Comparison of ENCODE assay signal across 8 cellular contexts in the genomic region with DNA sequence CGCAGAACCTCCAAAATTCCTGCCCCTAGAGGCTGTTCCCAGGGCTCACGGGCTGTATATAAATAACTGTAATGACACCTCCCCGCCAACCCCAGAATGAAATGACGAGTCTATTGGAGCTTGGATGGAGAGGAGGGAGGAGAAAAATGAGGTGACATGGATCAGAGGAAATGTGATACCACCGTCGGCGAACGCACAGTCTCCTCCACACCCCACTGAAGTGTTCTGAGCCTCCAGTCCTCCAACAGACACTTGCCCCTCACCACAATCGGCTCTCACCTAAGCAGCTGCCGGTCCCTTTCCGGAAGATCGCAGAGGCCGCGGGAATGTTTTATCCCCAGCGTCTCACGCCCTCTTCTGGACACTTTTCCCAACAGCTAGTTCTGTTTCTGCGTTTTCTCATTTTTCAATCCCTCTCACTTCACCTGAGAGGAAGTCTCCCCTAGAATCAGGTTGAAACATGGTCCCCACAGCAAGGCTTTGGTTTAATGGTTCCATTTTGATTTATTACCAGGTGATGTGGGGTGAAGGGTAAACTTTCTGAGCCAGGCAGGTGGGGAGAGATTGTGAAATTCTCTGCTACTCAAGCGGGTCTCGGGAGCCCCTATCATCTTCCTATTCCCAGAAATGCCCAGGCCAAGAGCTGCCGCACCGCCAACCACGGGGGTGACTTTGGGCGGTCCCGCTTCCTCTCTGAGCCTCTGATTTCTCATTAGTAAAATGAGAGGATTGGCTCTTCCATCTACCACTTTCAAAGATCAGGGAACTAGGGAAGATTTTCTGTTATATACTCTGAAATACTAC. TPM values are rescaled to one million over a fixed set of nuclear protein-coding genes. Genes with fewer than 3 reads are reported as not detected.
DNase-seq lines count a peak whose midpoint lies in the region; ATAC-seq and TF ChIP-seq lines count a peak whose summit lies in the region.

No MANE protein-coding gene starts in this region.

- no peak overlapping the region for H3K4me3 Mint-ChIP-seq in activated naive CD8-positive, alpha-beta T cell treated with anti-CD3 and anti-CD28 coated beads, Interleukin-2, amount 50 U/mL, for 24 hours

- H3K4me1 Mint-ChIP-seq in activated naive CD8-positive, alpha-beta T cell treated with anti-CD3 and anti-CD28 coated beads, Interleukin-2, amount 50 U/mL, for 24 hours = peaks cover 7% of the 10 kb centered on the region

- peak in 4 of 5 experiments; percentile 19 to 51 (median 34) for TF ChIP-seq CTCF in gastrocnemius medialis (IDR thresholded peaks at IDR 0.05 in 4 of 5, conservative IDR thresholded peaks at IDR 0.05 in 1 of 5)

- peaks cover 50% of the 10 kb centered on the region for H3K27me3 Mint-ChIP-seq in activated naive CD8-positive, alpha-beta T cell treated with anti-CD3 and anti-CD28 coated beads, Interleukin-2, amount 50 U/mL, for 24 hours

- peaks cover 8% of the 10 kb centered on the region for H3K9me3 Mint-ChIP-seq in activated naive CD8-positive, alpha-beta T cell treated with anti-CD3 and anti-CD28 coated beads, Interleukin-2, amount 50 U/mL, for 24 hours

- H3K27ac Mint-ChIP-seq in activated naive CD8-positive, alpha-beta T cell treated with anti-CD3 and anti-CD28 coated beads, Interleukin-2, amount 50 U/mL, for 24 hours = no peak overlapping the region

- 21% methylated on average over 24 of the region's 24 CpGs for WGBS in right cardiac atrium

- no peak for TF ChIP-seq POLR2A in gastrocnemius medialis (IDR thresholded peaks at IDR 0.05)

- intact Hi-C loops in right cardiac atrium (cut with DNase I) (loop anchor here in 1 of 4 donors (10.0 kb wide), 1 partner anchor 189 kb away; no protein-coding TSS in a partner anchor), gastrocnemius medialis (cut with DNase I; ENCODE audit: low total_unique reads) (no loop called here)

- in situ Hi-C loops in gastrocnemius medialis (cut with MboI; ENCODE audit: low sequenced_read_pairs in 4 of 4) = no loop called here

- DNase-seq in stimulated activated CD4-positive, alpha-beta T cell treated with anti-CD3 and anti-CD28 coated beads, Interleukin-15, amount 100 ng/mL, for 24 hours = peak; percentile 46
- no peak for DNase-seq in stimulated activated CD4-positive, alpha-beta T cell treated with anti-CD3 and anti-CD28 coated beads, Interleukin-4, amount 100 ng/mL, for 24 hours
- DNase-seq in NCI-H187 treated with DMSO at 0.1 percent for 48 hours (lab: John Stamatoyannopoulos, UW) (peak; percentile 64), right cardiac atrium (no peak), gastrocnemius medialis (no peak), NK-92 (lab: John Stamatoyannopoulos, UW; ENCODE audit: unreplicated experiment) (no peak)
- peak; percentile 20 for DNase-seq in activated naive CD8-positive, alpha-beta T cell treated with anti-CD3 and anti-CD28 coated beads, Interleukin-2, amount 50 U/mL, for 24 hours

- H3K4me3 ChIP-seq in right cardiac atrium (ENCODE audit: low read length) = peak overlapping the region; percentile 35
- H3K4me3 ChIP-seq in gastrocnemius medialis = no peak overlapping the region

- H3K9me3 ChIP-seq in right cardiac atrium (ENCODE audit: control insufficient read depth, low read length) = no peaks in the 10 kb centered on the region
- H3K9me3 ChIP-seq in gastrocnemius medialis = no peaks in the 10 kb centered on the region

- H3K27ac ChIP-seq in right cardiac atrium (ENCODE audit: low read length) (no peak overlapping the region), gastrocnemius medialis (no peak overlapping the region)

- H3K27me3 ChIP-seq in right cardiac atrium (ENCODE audit: control insufficient read depth, insufficient read depth) = no peaks in the 10 kb centered on the region
- H3K27me3 ChIP-seq in gastrocnemius medialis = peaks cover 0 to 11% (median 4%) of the 10 kb centered on the region in 3 donors

- no peaks in the 10 kb centered on the region for H3K36me3 ChIP-seq in gastrocnemius medialis

- ATAC-seq in activated naive CD8-positive, alpha-beta T cell treated with anti-CD3 and anti-CD28 coated beads, Interleukin-2, amount 50 U/mL, for 24 hours = no peak
- ATAC-seq in right cardiac atrium = peak in 1 of 2 donors; percentile 32
- ATAC-seq in gastrocnemius medialis = peak; percentile 30 to 33
- ATAC-seq in GM18861 (IDR thresholded peaks at IDR 0.05; ENCODE audit: unreplicated experiment) = no peak

- no peaks in the 10 kb centered on the region for H3K4me1 ChIP-seq in right cardiac atrium (ENCODE audit: control insufficient read depth, insufficient read depth, low read length)
- H3K4me1 ChIP-seq in gastrocnemius medialis = no peaks in the 10 kb centered on the region

- H3K36me3 Mint-ChIP-seq in activated naive CD8-positive, alpha-beta T cell treated with anti-CD3 and anti-CD28 coated beads, Interleukin-2, amount 50 U/mL, for 24 hours (ENCODE audit: low read depth) = no peaks in the 10 kb centered on the region

RNA-seq across cellular contexts. Expression of gene MYO5B, which starts 9.1 kb away (rescaled TPM):
- total RNA-seq in right cardiac atrium = 1 to 10 TPM; 1.4 to 3.2 (median 2.4) TPM
- 4.5 TPM for polyA plus RNA-seq in right cardiac atrium
- under 1 TPM; 0.05 to 0.60 (median 0.35) TPM for total RNA-seq in gastrocnemius medialis

Comparison
In these comparisons a context has a peak if more than half of its experiments do, and no peak if none do; other contexts are left out.
1. DNase-seq: peak in stimulated activated CD4-positive, alpha-beta T cell treated with anti-CD3 and anti-CD28 coated beads, Interleukin-15, amount 100 ng/mL, for 24 hours (single experiment), NCI-H187 treated with DMSO at 0.1 percent for 48 hours (single experiment) and activated naive CD8-positive, alpha-beta T cell treated with anti-CD3 and anti-CD28 coated beads, Interleukin-2, amount 50 U/mL, for 24 hours (single experiment); none in stimulated activated CD4-positive, alpha-beta T cell treated with anti-CD3 and anti-CD28 coated beads, Interleukin-4, amount 100 ng/mL, for 24 hours (single experiment), right cardiac atrium (0 of 3), gastrocnemius medialis (0 of 2) and NK-92 (single experiment).
2. ATAC-seq: peak in gastrocnemius medialis (2 of 2); none in activated naive CD8-positive, alpha-beta T cell treated with anti-CD3 and anti-CD28 coated beads, Interleukin-2, amount 50 U/mL, for 24 hours (single experiment) and GM18861 (single experiment).